In the genomic region with DNA sequence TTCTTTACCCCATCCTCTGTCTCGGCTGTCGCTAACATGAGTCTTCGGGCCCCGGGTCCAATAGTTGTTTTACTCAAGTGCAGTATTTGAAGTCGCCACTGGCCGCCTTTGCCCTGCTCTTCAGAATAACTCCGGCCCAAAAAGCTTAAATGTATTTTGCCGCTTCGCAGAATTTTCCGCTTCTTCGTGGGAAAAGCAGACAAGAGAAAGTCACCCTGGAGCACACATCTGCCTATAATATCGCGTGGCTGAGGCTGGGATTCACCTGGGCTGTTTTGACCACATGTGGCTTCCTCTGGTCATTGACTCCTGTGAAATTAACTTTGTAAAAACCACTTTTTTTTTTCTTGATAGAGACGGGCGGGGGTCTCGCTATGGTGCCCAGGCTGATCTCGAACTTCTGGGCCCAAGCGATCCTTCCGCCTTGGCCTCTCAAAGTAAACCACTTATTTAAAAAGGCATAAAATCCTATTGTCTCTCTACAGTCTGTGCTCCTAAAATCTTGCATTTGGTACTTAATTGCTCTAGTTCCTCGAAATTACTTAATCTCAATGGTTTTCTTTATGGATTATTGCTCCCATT, we compare ENCODE assay signal across 8 cellular contexts. TPM values are rescaled to one million over a fixed set of nuclear protein-coding genes. Genes with fewer than 3 reads are reported as not detected.
DNase-seq lines count a peak whose midpoint lies in the region; ATAC-seq, FAIRE-seq and TF ChIP-seq lines count a peak whose summit lies in the region.

No MANE protein-coding gene starts in this region.

- no peak overlapping the region for H4K5ac ChIP-seq in H9 (ENCODE audit: insufficient read length, low read depth, low read length)

- no peak for TF ChIP-seq POLR2A in esophagus squamous epithelium (IDR thresholded peaks at IDR 0.05)

- no peak overlapping the region for H2BK20ac ChIP-seq in H9 (ENCODE audit: low read depth, low read length, poor library complexity, severe bottlenecking)

- H3K27ac Mint-ChIP-seq in H9 = peak overlapping the region; percentile 86 to 96 (median 94); a peak in 6 of 7 replicates

- no CpG with 5 or more reads among the region's 20 CpGs for WGBS in H9 (ENCODE audit: extremely low coverage, insufficient read length, low lambda C conversion rate)
- 9 to 15% methylated on average over 9 to 19 of the region's 20 CpGs for WGBS in esophagus squamous epithelium, 2 donors
- WGBS in pancreas, 2 donors = 6 to 7% methylated on average over 20 of the region's 20 CpGs

- H2BK15ac ChIP-seq in H9 (ENCODE audit: low read depth, low read length) = no peak overlapping the region

- no peak overlapping the region for H4K91ac ChIP-seq in H9 (ENCODE audit: insufficient read length, low read depth, low read length)

- H3K27me3 ChIP-seq in DND-41 (ENCODE audit: insufficient read depth, low read length, poor library complexity) (no peaks in the 10 kb centered on the region), H9 (ENCODE audit: insufficient read depth, low read length) (no peaks in the 10 kb centered on the region), SJSA1 (replicated peaks) (no peaks in the 10 kb centered on the region), esophagus squamous epithelium (no peaks in the 10 kb centered on the region), pancreas (no peaks in the 10 kb centered on the region)

- H3K27me3 Mint-ChIP-seq in H9 (ENCODE audit: low read depth) = no peaks in the 10 kb centered on the region

- H3K79me2 ChIP-seq in DND-41 (ENCODE audit: insufficient read depth, low read length) (peaks cover 51% of the 10 kb centered on the region), H9 (ENCODE audit: insufficient read depth, low read length) (peaks cover 12% of the 10 kb centered on the region)

- H3K23me2 ChIP-seq in H9 (ENCODE audit: insufficient read length, low read depth, low read length, poor library complexity, severe bottlenecking) = peaks cover 4% of the 10 kb centered on the region

- intact Hi-C loops in esophagus squamous epithelium (cut with DNase I) = no loop called here
- intact Hi-C loops in pancreas (cut with DNase I) = no loop called here

- no peak overlapping the region for H3K18ac ChIP-seq in H9 (ENCODE audit: insufficient read length, low read depth, low read length)

- H3K79me1 ChIP-seq in H9 (ENCODE audit: insufficient read depth, low read depth, low read length, poor library complexity, severe bottlenecking) = no peaks in the 10 kb centered on the region

- DNase-seq in DND-41 (no peak), H9 (no peak), SJSA1 (ENCODE audit: low read depth in 1 of 2, low spot score in 2 of 2) (peak in 1 of 2 experiments; percentile 17), esophagus squamous epithelium (lab: John Stamatoyannopoulos, UW) (no peak), pancreas (no peak), NCI-H1930 (lab: John Stamatoyannopoulos, UW) (no peak), HPDE6-E6E7 (ENCODE audit: extremely low spot score) (no peak)

- peak overlapping the region; percentile 89 for H3K9ac ChIP-seq in DND-41 (ENCODE audit: low read depth, low read length)
- peak overlapping the region; percentile 83 for H3K9ac ChIP-seq in H9 (ENCODE audit: extremely low read depth, insufficient read length, low read length)

- H3K4me1 ChIP-seq in DND-41 (ENCODE audit: insufficient read depth, low read length) (peaks cover 34% of the 10 kb centered on the region), H9 (ENCODE audit: insufficient read depth, low read length) (peaks cover 4% of the 10 kb centered on the region; the same call in 1 of the 2 replicates), SJSA1 (replicated peaks) (peaks cover 5% of the 10 kb centered on the region; the same call in 1 of the 2 replicates), esophagus squamous epithelium (peaks cover 11 to 26% (median 19%) of the 10 kb centered on the region in 3 donors), pancreas (peaks cover 5 to 18% (median 5%) of the 10 kb centered on the region in 3 donors)

- ATAC-seq in DND-41 (ENCODE audit: insufficient read depth, low read depth) (no peak), pancreas (peak in 1 of 4 donors; percentile 8), HG03520 (IDR thresholded peaks at IDR 0.05; ENCODE audit: unreplicated experiment) (no peak)

- H4K20me1 ChIP-seq in DND-41 (ENCODE audit: insufficient read depth, low read length) (peaks cover 13% of the 10 kb centered on the region), H9 (ENCODE audit: control insufficient read depth, insufficient read depth, insufficient read length) (no peaks in the 10 kb centered on the region)

- no peak overlapping the region for H2BK12ac ChIP-seq in H9 (ENCODE audit: insufficient read length, low read depth, low read length)

- H3K36me3 ChIP-seq in DND-41 (ENCODE audit: insufficient read depth, low read length) (peaks cover 20% of the 10 kb centered on the region), SJSA1 (peaks cover 10% of the 10 kb centered on the region), esophagus squamous epithelium (peaks cover 0 to 17% (median 0%) of the 10 kb centered on the region in 3 donors), pancreas (no peaks in the 10 kb centered on the region)

- no peak overlapping the region for H3T11ph ChIP-seq in H9 (ENCODE audit: low read length)

- peak overlapping the region; percentile 77 for H3K4me2 ChIP-seq in DND-41 (ENCODE audit: insufficient read depth, low read length)
- H3K4me2 ChIP-seq in H9 (ENCODE audit: insufficient read depth, insufficient read length, low read length) = peak overlapping the region; percentile 88

- TF ChIP-seq CTCF in DND-41 (IDR thresholded peaks at IDR 0.05; ENCODE audit: borderline replicate concordance, extremely low read depth, low read length, poor library complexity, severe bottlenecking) (no peak), H9 (conservative IDR thresholded peaks at IDR 0.05) (no peak), esophagus squamous epithelium (IDR thresholded peaks at IDR 0.05) (no peak), pancreas (IDR thresholded peaks at IDR 0.05) (no peak)

- H3K9me3 Mint-ChIP-seq in H9 = no peaks in the 10 kb centered on the region

- peak overlapping the region; percentile 87 to 96 for H3K4me3 Mint-ChIP-seq in H9

- H3K14ac ChIP-seq in H9 (ENCODE audit: insufficient read depth, low read length) = peak overlapping the region; percentile 49; the same call in 1 of the 2 replicates

- no peak overlapping the region for H2AK5ac ChIP-seq in H9 (ENCODE audit: insufficient read length, low read length)

- H2AFZ ChIP-seq in DND-41 (ENCODE audit: low read depth, low read length) (peak overlapping the region; percentile 92), H9 (ENCODE audit: low read length) (no peak overlapping the region)

- no peak overlapping the region for H2BK5ac ChIP-seq in H9 (ENCODE audit: insufficient read length, low read length)

- no peak overlapping the region for H4K8ac ChIP-seq in H9 (replicated peaks; ENCODE audit: insufficient read length, low read depth, low read length)

- H3K27ac ChIP-seq in DND-41 (ENCODE audit: low read length) (peak overlapping the region; percentile 85), H9 (ENCODE audit: insufficient read length, low read depth, low read length) (peak overlapping the region; percentile 14), SJSA1 (peak overlapping the region; percentile 67), esophagus squamous epithelium (peak overlapping the region; percentile 71 to 95 (median 92)), pancreas (peak overlapping the region; percentile 53 to 80 (median 67))

- no peak for FAIRE-seq in pancreas (lab: Jason Lieb, UNC)

- H3K56ac ChIP-seq in H9 (ENCODE audit: insufficient read length, low read depth, low read length) = no peak overlapping the region

- no peaks in the 10 kb centered on the region for H3K9me3 ChIP-seq in DND-41 (ENCODE audit: insufficient read depth, low read length, severe bottlenecking)
- no peaks in the 10 kb centered on the region for H3K9me3 ChIP-seq in H9 (ENCODE audit: control insufficient read depth, low read depth, low read length)
- no peaks in the 10 kb centered on the region for H3K9me3 ChIP-seq in SJSA1 (replicated peaks)
- H3K9me3 ChIP-seq in esophagus squamous epithelium = no peaks in the 10 kb centered on the region
- no peaks in the 10 kb centered on the region for H3K9me3 ChIP-seq in pancreas

- H3K4me1 Mint-ChIP-seq in H9 = peaks cover 20 to 24% of the 10 kb centered on the region in 2 experiments

- no peak overlapping the region for H3K4ac ChIP-seq in H9 (ENCODE audit: low read depth, low read length)

- H3K23ac ChIP-seq in H9 (ENCODE audit: insufficient read length, low read depth, low read length) = no peak overlapping the region

- H3K4me3 ChIP-seq in DND-41 (ENCODE audit: low read depth in 1 of 2, low read length in 2 of 2) = peak overlapping the region; percentile 93 to 98
- peak overlapping the region; percentile 86 for H3K4me3 ChIP-seq in SJSA1
- H3K4me3 ChIP-seq in esophagus squamous epithelium = peak overlapping the region; percentile 55 to 98 (median 87)
- H3K4me3 ChIP-seq in pancreas = peak overlapping the region; percentile 56 to 99 (median 84)

- no peak overlapping the region for H2BK120ac ChIP-seq in H9 (ENCODE audit: low read depth, low read length, poor library complexity, severe bottlenecking)

- peaks cover 11 to 16% (median 13%) of the 10 kb centered on the region in 3 experiments; a peak in 6 of 7 replicates for H3K36me3 Mint-ChIP-seq in H9 (ENCODE audit: insufficient read depth in 1 of 3, low read depth in 3 of 3)

RNA-seq across cellular contexts. Expression of gene CNOT10, which starts 0.7 kb away (rescaled TPM):
- 55.4 and 67.1 TPM in 2 replicates for total RNA-seq in H9 (2021)
- total RNA-seq in SJSA1 (2014; rRNA removed; shearing (Covaris generic)) = 26.8 and 28.4 TPM in 2 replicates
- total RNA-seq in esophagus squamous epithelium = 10 to 100 TPM; 12.7 to 24.2 (median 19.7) TPM
- total RNA-seq in pancreas = 10 to 100 TPM; 12.6 to 23.0 (median 14.4) TPM
- 10 to 100 TPM; 11.1 to 19.7 TPM for polyA plus RNA-seq in pancreas

Comparison
In these comparisons a context has a peak if more than half of its experiments do, and no peak if none do; other contexts are left out.
1. H3K27ac ChIP-seq: peak in every context shown above with its lines; median percentile 92 in esophagus squamous epithelium; 85 in DND-41; 67 in SJSA1; 67 in pancreas; 14 in H9.